ENCODE assay signal across 1 cellular context in the genomic region with DNA sequence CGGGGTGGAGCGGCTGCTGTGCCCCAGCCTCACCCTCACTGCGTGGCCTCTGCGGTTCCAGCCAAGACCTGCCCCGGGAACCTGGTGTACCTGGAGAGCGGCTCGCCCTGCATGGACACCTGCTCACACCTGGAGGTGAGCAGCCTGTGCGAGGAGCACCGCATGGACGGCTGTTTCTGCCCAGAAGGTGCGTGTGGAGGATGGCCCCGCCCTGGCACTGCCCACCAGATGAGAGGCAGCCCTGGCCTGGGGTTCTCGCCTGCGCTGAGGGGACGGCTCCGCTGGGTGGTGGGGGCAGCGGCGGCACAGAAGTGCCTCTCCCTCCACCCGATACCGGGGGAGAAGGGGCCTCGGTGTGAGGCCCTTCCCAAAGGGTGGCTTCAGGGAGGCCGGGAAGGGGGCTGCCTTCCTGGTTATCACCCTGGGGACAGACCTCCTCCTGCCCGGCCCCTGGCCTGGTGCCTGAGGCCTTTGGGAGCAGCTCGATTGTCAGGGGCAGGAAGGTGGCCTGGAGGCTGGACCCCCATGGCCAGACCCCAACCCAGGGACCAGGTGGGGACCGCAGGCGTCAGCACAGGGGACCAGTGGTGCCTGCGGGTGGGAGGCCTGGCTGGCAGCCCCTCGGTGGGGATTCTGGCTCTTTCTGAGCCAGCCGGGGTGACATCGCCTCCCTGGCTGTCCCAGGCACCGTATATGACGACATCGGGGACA.
TF ChIP-seq lines count a peak whose summit lies in the region.

No MANE protein-coding gene starts in this region.

TF ChIP-seq in HepG2, 621 proteins besides CTCF, POLR2A, EP300 and RAD21:
- TF ChIP-seq, protein P1, sequence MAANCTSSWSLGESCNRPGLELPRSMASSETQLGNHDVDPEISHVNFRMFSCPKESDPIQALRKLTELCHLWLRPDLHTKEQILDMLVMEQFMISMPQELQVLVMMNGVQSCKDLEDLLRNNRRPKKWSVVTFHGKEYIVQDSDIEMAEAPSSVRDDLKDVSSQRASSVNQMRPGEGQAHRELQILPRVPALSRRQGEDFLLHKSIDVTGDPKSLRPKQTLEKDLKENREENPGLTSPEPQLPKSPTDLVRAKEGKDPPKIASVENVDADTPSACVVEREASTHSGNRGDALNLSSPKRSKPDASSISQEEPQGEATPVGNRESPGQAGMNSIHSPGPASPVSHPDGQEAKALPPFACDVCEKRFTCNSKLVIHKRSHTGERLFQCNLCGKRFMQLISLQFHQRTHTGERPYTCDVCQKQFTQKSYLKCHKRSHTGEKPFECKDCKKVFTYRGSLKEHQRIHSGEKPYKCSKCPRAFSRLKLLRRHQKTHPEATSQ (CRISPR knock-in tag; IDR thresholded peaks at IDR 0.05; ENCODE audit: borderline replicate concordance) = no peak
- TF ChIP-seq GATAD1 (CRISPR knock-in tag; IDR thresholded peaks at IDR 0.05) (no peak), SNAPC2 (CRISPR knock-in tag; IDR thresholded peaks at IDR 0.05) (no peak)
- TF ChIP-seq, protein P2, sequence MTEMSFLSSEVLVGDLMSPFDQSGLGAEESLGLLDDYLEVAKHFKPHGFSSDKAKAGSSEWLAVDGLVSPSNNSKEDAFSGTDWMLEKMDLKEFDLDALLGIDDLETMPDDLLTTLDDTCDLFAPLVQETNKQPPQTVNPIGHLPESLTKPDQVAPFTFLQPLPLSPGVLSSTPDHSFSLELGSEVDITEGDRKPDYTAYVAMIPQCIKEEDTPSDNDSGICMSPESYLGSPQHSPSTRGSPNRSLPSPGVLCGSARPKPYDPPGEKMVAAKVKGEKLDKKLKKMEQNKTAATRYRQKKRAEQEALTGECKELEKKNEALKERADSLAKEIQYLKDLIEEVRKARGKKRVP (CRISPR knock-in tag; IDR thresholded peaks at IDR 0.05) = no peak
